Comparison of ENCODE assay signal across 15 cellular contexts in genomic region chr9:83509372-83509771, GRCh38. TPM values are rescaled to one million over a fixed set of nuclear protein-coding genes. Genes with fewer than 3 reads are reported as not detected.
A peak's percentile ranks its signal among the peaks of the same experiment; 100 is the strongest.
DNase-seq lines count a peak whose midpoint lies in the region; ATAC-seq and TF ChIP-seq lines count a peak whose summit lies in the region.
"Had no signal": no experiment of that assay in that cellular context is flagged by ENCODE, and none has a peak within 500 bp of the region (broad histone marks: within the 10 kb centered on the region; RNA-seq: fewer than 3 reads in every experiment).

No MANE protein-coding gene starts in this region.

- no peak overlapping the region for H3K23ac ChIP-seq in mesenchymal stem cell (ENCODE audit: low read length in 2 of 2)

- DNase-seq in AG09309 (ENCODE audit: low read depth): peak; percentile 33
- peak; percentile 49 for DNase-seq in HFFc6
- peak; percentile 3 for DNase-seq in dermis blood vessel endothelial cell
- peak; percentile 11 for DNase-seq in mesenchymal stem cell
- DNase-seq in mesenteric fat pad (ENCODE audit: low spot score): no peak
- DNase-seq in sciatic nerve (ENCODE audit: low spot score): no peak
- DNase-seq in superior temporal gyrus (ENCODE audit: extremely low spot score): no peak
- DNase-seq: activated gamma-delta T cell; erythroblast; H7; NCI-H187 treated with DMSO at 0.1 percent for 48 hours; NK-92 treated with Interleukin-12 subunit alpha and Interleukin-12 subunit beta, amount 100 ng/mL, for 24 hours; stimulated activated CD4-positive, alpha-beta T cell treated with anti-CD3 and anti-CD28 coated beads, Interleukin-2, amount 100 ng/mL, for 48 hours had no signal

- H3K4me3 Mint-ChIP-seq in HFFc6: peak overlapping the region; percentile 33; the same call in 1 of the 2 replicates

- no peak overlapping the region for H2BK12ac ChIP-seq in mesenchymal stem cell (ENCODE audit: low read length in 2 of 2)

- H2BK120ac ChIP-seq in mesenchymal stem cell (ENCODE audit: low read depth, low read length): no peak overlapping the region

- H3K27ac ChIP-seq in mesenchymal stem cell (ENCODE audit: low read length, poor library complexity, severe bottlenecking): no peak overlapping the region
- H3K27ac ChIP-seq: C4-2B had no signal

- H2BK5ac ChIP-seq in mesenchymal stem cell (ENCODE audit: low read depth, low read length, poor library complexity, severe bottlenecking): no peak overlapping the region

- ATAC-seq in sciatic nerve (no peak), HG03565 (IDR thresholded peaks at IDR 0.05; ENCODE audit: unreplicated experiment) (no peak)

- no peak overlapping the region for H2AFZ ChIP-seq in mesenchymal stem cell (ENCODE audit: low read depth, low read length)

- no peak overlapping the region for H3K4me2 ChIP-seq in mesenchymal stem cell (ENCODE audit: low read length, poor library complexity, severe bottlenecking)

- H3K36me3 Mint-ChIP-seq in HFFc6 (ENCODE audit: low read depth): peaks cover 6% of the 10 kb centered on the region

- peaks cover 65% of the 10 kb centered on the region for H3K4me1 Mint-ChIP-seq in HFFc6 (ENCODE audit: low read depth)

- H3K14ac ChIP-seq in mesenchymal stem cell (ENCODE audit: low read length in 2 of 2): no peak overlapping the region

- no peak overlapping the region for H3K4ac ChIP-seq in mesenchymal stem cell (ENCODE audit: low read depth in 1 of 2, low read length in 2 of 2)

- H3K4me3 ChIP-seq in AG09309 (ENCODE audit: control insufficient read depth, low read depth, low read length) (no peak overlapping the region), mesenchymal stem cell (ENCODE audit: insufficient read depth in 1 of 2, low read depth in 1 of 2, low read length in 2 of 2) (no peak overlapping the region)

- H3K27me3 ChIP-seq in mesenchymal stem cell (ENCODE audit: control insufficient read depth in 1 of 2, insufficient read depth in 1 of 2, low read length in 2 of 2): no peaks in the 10 kb centered on the region

- H3K9ac ChIP-seq in mesenchymal stem cell (ENCODE audit: low read length): no peak overlapping the region

- H4K8ac ChIP-seq in mesenchymal stem cell (ENCODE audit: low read length): no peak overlapping the region

- H3K27ac Mint-ChIP-seq in HFFc6: peak overlapping the region; percentile 63

- no peaks in the 10 kb centered on the region for H3K9me3 ChIP-seq in mesenchymal stem cell (ENCODE audit: control insufficient read depth, low read length)

- no peak overlapping the region for H3K18ac ChIP-seq in mesenchymal stem cell (ENCODE audit: low read depth in 1 of 2, low read length in 2 of 2)

- intact Hi-C loops in sciatic nerve (cut with DNase I): loop anchor here (5.0 kb wide), 1 partner anchor 1672 kb away; no protein-coding TSS in a partner anchor

- H4K91ac ChIP-seq in mesenchymal stem cell (ENCODE audit: low read length): no peak overlapping the region

- H3K4me1 ChIP-seq in mesenchymal stem cell (ENCODE audit: control insufficient read depth, insufficient read depth, low read depth, low read length): no peaks in the 10 kb centered on the region

- no peaks in the 10 kb centered on the region for H3K9me3 Mint-ChIP-seq in HFFc6

- H3K36me3 ChIP-seq in mesenchymal stem cell (ENCODE audit: control insufficient read depth in 1 of 2, insufficient read depth in 2 of 2, low read depth in 1 of 2, low read length in 2 of 2): no peaks in the 10 kb centered on the region

- 17% methylated on average over 2 of the region's 3 CpGs for WGBS in mesenchymal stem cell

- no peak for TF ChIP-seq CTCF in AG09309 (IDR thresholded peaks at IDR 0.05; ENCODE audit: control insufficient read depth, insufficient read depth, low read depth, low read length, missing control alignments)
- TF ChIP-seq CTCF in HFFc6 (IDR thresholded peaks at IDR 0.05): no peak

- H2BK15ac ChIP-seq in mesenchymal stem cell (ENCODE audit: low read depth, poor library complexity, severe bottlenecking): no peak overlapping the region

- H3K27me3 Mint-ChIP-seq in HFFc6 (ENCODE audit: insufficient read depth): no peaks in the 10 kb centered on the region

- H2AK5ac ChIP-seq in mesenchymal stem cell (ENCODE audit: low read length, severe bottlenecking): no peak overlapping the region

- H3K79me1 ChIP-seq in mesenchymal stem cell (replicated peaks; ENCODE audit: low read length, poor library complexity, severe bottlenecking): no peaks in the 10 kb centered on the region

RNA-seq across cellular contexts. Expression of gene FRMD3, which starts 28.8 kb away (rescaled TPM):
- 10 to 100 TPM in 4 of 6 experiments, 1 to 10 TPM in 2; 4.0 to 14.9 (median 12.7) TPM for total RNA-seq in HFFc6 (2021; fragmentation: NEBNext Ultra II Directional; extraction: Animal tissue kit (Norgen Biotek cat#: 25700))
- 3.7 and 6.1 TPM in 2 replicates for total RNA-seq in dermis blood vessel endothelial cell
- polyA plus RNA-seq in mesenchymal stem cell (2013, experiment 1 of 2): 0.08 TPM
- 0.08 TPM for polyA plus RNA-seq in mesenchymal stem cell (2013, experiment 2 of 2)
- 11.7 TPM for total RNA-seq in mesenteric fat pad
- 38.1 TPM for total RNA-seq in sciatic nerve

Comparison
In these comparisons a context has a peak if more than half of its experiments do, and no peak if none do; other contexts are left out.
1. DNase-seq: peak in AG09309 (single experiment), HFFc6 (single experiment), dermis blood vessel endothelial cell (single experiment) and mesenchymal stem cell (single experiment); none in mesenteric fat pad (single experiment), sciatic nerve (single experiment) and superior temporal gyrus (single experiment).